In the genomic region with DNA sequence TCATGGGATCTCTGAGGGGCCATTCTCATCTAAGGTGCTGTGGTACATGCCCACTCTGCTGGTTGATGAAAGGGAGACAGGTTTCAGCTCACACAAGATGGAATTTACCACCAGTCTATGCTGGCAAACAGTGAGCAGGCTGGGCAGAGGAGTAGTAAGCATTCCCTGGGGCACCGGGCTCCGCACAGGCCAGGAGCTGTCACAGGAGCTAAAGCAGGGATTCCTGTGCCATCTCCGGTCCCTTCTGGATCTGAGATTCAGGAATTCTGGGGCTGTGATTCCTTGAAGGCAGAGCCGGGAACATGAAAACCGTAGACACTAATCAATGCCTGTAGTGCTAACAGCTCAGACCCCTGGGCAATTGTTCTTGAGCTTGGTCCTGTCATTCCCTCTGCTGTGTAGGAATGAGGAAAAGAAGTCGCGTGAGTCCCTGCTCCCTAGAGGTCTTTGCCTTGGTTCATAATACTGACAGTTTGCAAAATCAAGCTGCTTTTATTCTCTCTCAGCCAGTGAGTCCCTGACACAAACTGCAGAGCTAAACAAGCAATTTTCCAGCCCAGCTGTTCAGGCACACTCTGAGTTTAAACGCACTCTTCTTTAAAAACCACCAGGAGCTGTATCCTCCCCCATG, we compare ENCODE assay signal across 18 cellular contexts.
"Had no signal": no experiment of that assay in that cellular context is flagged by ENCODE, and none has a peak within 500 bp of the region (broad histone marks: within the 10 kb centered on the region; RNA-seq: fewer than 3 reads in every experiment).

No MANE protein-coding gene starts in this region.

- ATAC-seq: activated T-helper 17 cell treated with anti-CD3 and anti-CD28 coated beads, Interleukin-2, amount 50 U/mL, for 72 hours; mucosa of descending colon; T-helper 17 cell had no signal

- H3K27me3 Mint-ChIP-seq: activated T-helper 17 cell treated with anti-CD3 and anti-CD28 coated beads, Interleukin-2, amount 50 U/mL, for 72 hours; memory B cell; naive B cell; T-helper 17 cell had no signal

- H3K9me3 Mint-ChIP-seq: activated T-helper 17 cell treated with anti-CD3 and anti-CD28 coated beads, Interleukin-2, amount 50 U/mL, for 72 hours; memory B cell; naive B cell had no signal

- H3K4me3 Mint-ChIP-seq: activated T-helper 17 cell treated with anti-CD3 and anti-CD28 coated beads, Interleukin-2, amount 50 U/mL, for 72 hours; memory B cell; naive B cell; T-helper 17 cell had no signal

- H3K27ac ChIP-seq: cardiac muscle cell, parathyroid adenoma, tibial nerve, vagina, WERI-Rb-1 had no signal

- H3K27me3 ChIP-seq: cardiac muscle cell, tibial nerve, vagina had no signal

- H3K9me3 ChIP-seq: tibial nerve, vagina had no signal

- DNase-seq: activated CD4-positive, alpha-beta T cell treated with anti-CD3 and anti-CD28 coated beads for 1 hour; activated naive CD4-positive, alpha-beta T cell; activated T-cell treated with anti-CD3 and anti-CD28 coated beads for 4 hours; amniotic stem cell; dermis blood vessel endothelial cell; effector memory CD4-positive, alpha-beta T cell; mucosa of descending colon; naive B cell; stimulated activated CD8-positive, alpha-beta memory T cell treated with anti-CD3 and anti-CD28 coated beads, Interleukin-4, amount 100 ng/mL, for 48 hours; stimulated activated naive CD4-positive, alpha-beta T cell treated with Interleukin-2 at 50 U/mL for 16 hours; T-helper 17 cell; WERI-Rb-1 had no signal

- H3K36me3 ChIP-seq: cardiac muscle cell, vagina, WERI-Rb-1 had no signal

- H3K4me3 ChIP-seq: cardiac muscle cell, mucosa of descending colon, tibial nerve, vagina had no signal

- H3K4me1 ChIP-seq: parathyroid adenoma, vagina had no signal

- H3K9ac ChIP-seq: parathyroid adenoma had no signal

- H3K27ac Mint-ChIP-seq: memory B cell, T-helper 17 cell had no signal

- H2AFZ ChIP-seq: parathyroid adenoma had no signal

- H3K79me2 ChIP-seq: parathyroid adenoma had no signal
